13 cellular contexts compared by ENCODE assay signal in the genomic region with DNA sequence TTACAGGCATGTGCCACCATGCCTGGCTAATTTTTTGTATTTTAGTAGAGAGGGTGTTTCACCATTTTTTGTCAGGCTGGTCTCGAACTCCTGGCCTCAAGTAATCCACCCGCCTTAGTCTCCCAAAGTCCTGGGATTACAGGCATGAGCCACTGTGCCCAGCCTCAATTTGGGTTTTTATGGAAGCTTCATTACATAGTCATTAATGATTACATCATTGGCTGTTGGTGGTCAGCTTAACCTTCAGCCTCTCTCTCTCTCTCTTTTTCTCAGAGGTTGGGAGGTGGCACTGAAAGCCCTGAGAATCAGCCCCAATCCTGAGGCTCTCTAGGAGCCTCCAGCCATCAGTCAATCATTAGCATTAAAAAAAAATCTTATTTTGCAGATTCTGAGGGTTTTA. TPM values are rescaled to one million over a fixed set of nuclear protein-coding genes. Genes with fewer than 3 reads are reported as not detected.
A peak's percentile ranks its signal among the peaks of the same experiment; 100 is the strongest.
DNase-seq lines count a peak whose midpoint lies in the region; ATAC-seq and TF ChIP-seq lines count a peak whose summit lies in the region.
"Had no signal": no experiment of that assay in that cellular context is flagged by ENCODE, and none has a peak within 500 bp of the region (broad histone marks: within the 10 kb centered on the region; RNA-seq: fewer than 3 reads in every experiment).

No MANE protein-coding gene starts in this region.

- WGBS in esophagus muscularis mucosa, result 83% methylated on average over 2 of the region's 2 CpGs

- peaks cover 11% of the 10 kb centered on the region; the same call in 1 of the 2 replicates for H3F3A ChIP-seq in GM23338 (replicated peaks; ENCODE audit: low read depth)

- H3K9me2 ChIP-seq in GM23338 (ENCODE audit: insufficient read depth), result no peaks in the 10 kb centered on the region

- H2AFZ ChIP-seq in GM23338, result no peak overlapping the region

- no peak for TF ChIP-seq CTCF in GM23338 (conservative IDR thresholded peaks at IDR 0.05; ENCODE audit: low read depth in 2 of 2)
- no peak for TF ChIP-seq CTCF in esophagus muscularis mucosa (IDR thresholded peaks at IDR 0.05)

- H3K4me1 Mint-ChIP-seq in GM23338, result no peaks in the 10 kb centered on the region
- H3K4me1 Mint-ChIP-seq: CD4-positive, alpha-beta memory T cell had no signal

- DNase-seq in GM23338 (ENCODE audit: low spot score) (no peak), amniotic epithelial cell (ENCODE audit: low read depth) (peak; percentile 34), renal cortical epithelial cell (ENCODE audit: low read depth) (peak; percentile 15), esophagus muscularis mucosa (ENCODE audit: extremely low spot score) (no peak), anterior cingulate cortex (lab: John Stamatoyannopoulos, UW) (no peak)
- DNase-seq: C1 segment of cervical spinal cord; Caco-2; CD4-positive, alpha-beta memory T cell; DMS153; DND-41; H7; HCEC 1CT had no signal

- H4K20me1 ChIP-seq in GM23338 (replicated peaks; ENCODE audit: insufficient read depth), result peaks cover 18% of the 10 kb centered on the region

- no peaks in the 10 kb centered on the region for H3K27me3 ChIP-seq in GM23338 (ENCODE audit: insufficient read depth)
- no peaks in the 10 kb centered on the region for H3K27me3 ChIP-seq in esophagus muscularis mucosa

- H3K27me3 Mint-ChIP-seq in GM23338 (ENCODE audit: insufficient read depth, low read depth, poor library complexity), result peaks cover 13% of the 10 kb centered on the region
- H3K27me3 Mint-ChIP-seq: CD4-positive, alpha-beta memory T cell had no signal

- H3K27ac ChIP-seq in GM23338 (ENCODE audit: low read depth) (peak overlapping the region; percentile 50; the same call in 1 of the 2 replicates), esophagus muscularis mucosa (replicated peaks in 1 of 4) (no peak overlapping the region)

- intact Hi-C loops in esophagus muscularis mucosa (cut with DNase I), result no loop called here

- no peak for TF ChIP-seq POLR2A in esophagus muscularis mucosa (IDR thresholded peaks at IDR 0.05; ENCODE audit: low read depth)

- H3K36me3 ChIP-seq in GM23338 (ENCODE audit: insufficient read depth), result peaks cover 58% of the 10 kb centered on the region
- H3K36me3 ChIP-seq in esophagus muscularis mucosa, result peaks cover 60 to 97% (median 85%) of the 10 kb centered on the region in 4 donors

- no peaks in the 10 kb centered on the region for H3K4me1 ChIP-seq in GM23338 (ENCODE audit: insufficient read depth)
- no peaks in the 10 kb centered on the region for H3K4me1 ChIP-seq in esophagus muscularis mucosa
- H3K4me1 ChIP-seq: Caco-2 had no signal

- TF ChIP-seq EP300 in esophagus muscularis mucosa (IDR thresholded peaks at IDR 0.05), result no peak

- H3K27ac Mint-ChIP-seq in GM23338, result no peak overlapping the region

- H3K4me3 ChIP-seq in GM23338 (no peak overlapping the region), esophagus muscularis mucosa (no peak overlapping the region)

- H3K36me3 Mint-ChIP-seq in GM23338 (ENCODE audit: low read depth), result peaks cover 80% of the 10 kb centered on the region

- no peak overlapping the region for H3K4me3 Mint-ChIP-seq in GM23338
- H3K4me3 Mint-ChIP-seq: CD4-positive, alpha-beta memory T cell had no signal

- H3K9me3 ChIP-seq in esophagus muscularis mucosa, result no peaks in the 10 kb centered on the region
- H3K9me3 ChIP-seq: Caco-2 had no signal

- H3K79me2 ChIP-seq in GM23338 (replicated peaks; ENCODE audit: insufficient read depth), result peaks cover 9% of the 10 kb centered on the region; the same call in 1 of the 2 replicates

- H3K9me3 Mint-ChIP-seq in GM23338, result no peaks in the 10 kb centered on the region

- H3K4me2 ChIP-seq in GM23338, result no peak overlapping the region

- ATAC-seq in GM23338, result no peak
- no peak for ATAC-seq in HG02981 (IDR thresholded peaks at IDR 0.05; ENCODE audit: unreplicated experiment)

TF ChIP-seq in GM23338, 12 proteins besides CTCF, POLR2A, EP300 and RAD21:
- TF ChIP-seq ZNF331 (CRISPR knock-in tag; IDR thresholded peaks at IDR 0.05; ENCODE audit: low read depth) (no peak), ZNF114 (CRISPR knock-in tag; IDR thresholded peaks at IDR 0.05) (no peak), POLR2AphosphoS5 (IDR thresholded peaks at IDR 0.05; ENCODE audit: low read depth) (no peak), JUNB (IDR thresholded peaks at IDR 0.05; ENCODE audit: unreplicated experiment) (no peak), EZH2phosphoT487 (IDR thresholded peaks at IDR 0.05; ENCODE audit: unreplicated experiment) (no peak), EZH2 (IDR thresholded peaks at IDR 0.05; ENCODE audit: low read depth, unreplicated experiment) (no peak), NANOG (IDR thresholded peaks at IDR 0.05; ENCODE audit: borderline replicate concordance) (no peak), CREB1 (CRISPR knock-in tag; IDR thresholded peaks at IDR 0.05; ENCODE audit: low read depth) (no peak), STAT1 (IDR thresholded peaks at IDR 0.05; ENCODE audit: unreplicated experiment) (no peak)
- TF ChIP-seq, protein P1, sequence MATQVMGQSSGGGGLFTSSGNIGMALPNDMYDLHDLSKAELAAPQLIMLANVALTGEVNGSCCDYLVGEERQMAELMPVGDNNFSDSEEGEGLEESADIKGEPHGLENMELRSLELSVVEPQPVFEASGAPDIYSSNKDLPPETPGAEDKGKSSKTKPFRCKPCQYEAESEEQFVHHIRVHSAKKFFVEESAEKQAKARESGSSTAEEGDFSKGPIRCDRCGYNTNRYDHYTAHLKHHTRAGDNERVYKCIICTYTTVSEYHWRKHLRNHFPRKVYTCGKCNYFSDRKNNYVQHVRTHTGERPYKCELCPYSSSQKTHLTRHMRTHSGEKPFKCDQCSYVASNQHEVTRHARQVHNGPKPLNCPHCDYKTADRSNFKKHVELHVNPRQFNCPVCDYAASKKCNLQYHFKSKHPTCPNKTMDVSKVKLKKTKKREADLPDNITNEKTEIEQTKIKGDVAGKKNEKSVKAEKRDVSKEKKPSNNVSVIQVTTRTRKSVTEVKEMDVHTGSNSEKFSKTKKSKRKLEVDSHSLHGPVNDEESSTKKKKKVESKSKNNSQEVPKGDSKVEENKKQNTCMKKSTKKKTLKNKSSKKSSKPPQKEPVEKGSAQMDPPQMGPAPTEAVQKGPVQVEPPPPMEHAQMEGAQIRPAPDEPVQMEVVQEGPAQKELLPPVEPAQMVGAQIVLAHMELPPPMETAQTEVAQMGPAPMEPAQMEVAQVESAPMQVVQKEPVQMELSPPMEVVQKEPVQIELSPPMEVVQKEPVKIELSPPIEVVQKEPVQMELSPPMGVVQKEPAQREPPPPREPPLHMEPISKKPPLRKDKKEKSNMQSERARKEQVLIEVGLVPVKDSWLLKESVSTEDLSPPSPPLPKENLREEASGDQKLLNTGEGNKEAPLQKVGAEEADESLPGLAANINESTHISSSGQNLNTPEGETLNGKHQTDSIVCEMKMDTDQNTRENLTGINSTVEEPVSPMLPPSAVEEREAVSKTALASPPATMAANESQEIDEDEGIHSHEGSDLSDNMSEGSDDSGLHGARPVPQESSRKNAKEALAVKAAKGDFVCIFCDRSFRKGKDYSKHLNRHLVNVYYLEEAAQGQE (IDR thresholded peaks at IDR 0.05; ENCODE audit: unreplicated experiment), result no peak
- TF ChIP-seq, protein P2, sequence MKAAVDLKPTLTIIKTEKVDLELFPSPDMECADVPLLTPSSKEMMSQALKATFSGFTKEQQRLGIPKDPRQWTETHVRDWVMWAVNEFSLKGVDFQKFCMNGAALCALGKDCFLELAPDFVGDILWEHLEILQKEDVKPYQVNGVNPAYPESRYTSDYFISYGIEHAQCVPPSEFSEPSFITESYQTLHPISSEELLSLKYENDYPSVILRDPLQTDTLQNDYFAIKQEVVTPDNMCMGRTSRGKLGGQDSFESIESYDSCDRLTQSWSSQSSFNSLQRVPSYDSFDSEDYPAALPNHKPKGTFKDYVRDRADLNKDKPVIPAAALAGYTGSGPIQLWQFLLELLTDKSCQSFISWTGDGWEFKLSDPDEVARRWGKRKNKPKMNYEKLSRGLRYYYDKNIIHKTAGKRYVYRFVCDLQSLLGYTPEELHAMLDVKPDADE (IDR thresholded peaks at IDR 0.05), result no peak

RNA-seq across cellular contexts. Expression of a gene that starts 45.3 kb away (rescaled TPM):
- total RNA-seq in GM23338 (2014; rRNA removed; shearing (Covaris generic)), result 30.9 and 42.3 TPM in 2 replicates
- 35.0 and 35.8 TPM in 2 replicates for polyA plus RNA-seq in GM23338 (2016; fragmentation: Nextera tagmentation; extraction: Ambion mirVana)
- total RNA-seq in renal cortical epithelial cell (8.5 and 9.7 TPM in 2 replicates), esophagus muscularis mucosa (10 to 100 TPM; 10.3 to 15.0 (median 11.9) TPM)

Comparison
In these comparisons a context has a peak if more than half of its experiments do, and no peak if none do; other contexts are left out.
1. DNase-seq: peak in amniotic epithelial cell (single experiment) and renal cortical epithelial cell (single experiment); none in GM23338 (single experiment), esophagus muscularis mucosa (single experiment) and anterior cingulate cortex (0 of 58).